Comparison of ENCODE assay signal across 8 cellular contexts in the genomic region with DNA sequence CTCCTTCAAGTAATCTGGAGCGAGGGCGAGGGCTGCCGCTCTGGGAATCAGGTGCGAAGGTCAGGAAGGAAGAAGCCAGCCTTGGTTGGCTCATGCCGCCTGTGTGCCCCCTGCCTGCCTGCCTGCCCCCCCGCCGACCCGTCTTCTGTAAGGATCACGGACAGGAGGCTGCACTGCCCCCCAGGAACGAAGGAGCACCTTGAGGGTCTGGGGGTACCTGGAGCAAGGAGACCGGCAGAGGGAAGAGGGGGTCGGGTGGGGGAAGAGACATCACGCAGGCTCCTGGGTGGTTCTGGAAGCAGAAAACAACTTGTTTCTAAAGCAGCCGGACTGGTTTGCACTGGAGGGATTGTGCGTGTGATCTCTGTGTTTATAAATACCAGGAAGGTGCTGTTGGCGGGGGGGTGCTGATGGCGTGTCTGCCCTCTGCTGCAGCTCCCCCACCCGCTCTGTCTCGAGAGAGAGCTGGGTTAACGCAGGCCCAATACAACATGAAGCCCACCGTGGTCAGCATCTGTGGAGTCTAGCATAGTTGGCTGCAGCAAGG. TPM values are rescaled to one million over a fixed set of nuclear protein-coding genes. Genes with fewer than 3 reads are reported as not detected.
DNase-seq lines count a peak whose midpoint lies in the region; ATAC-seq, FAIRE-seq and TF ChIP-seq lines count a peak whose summit lies in the region.

No MANE protein-coding gene starts in this region.

- H3K27me3 ChIP-seq in H1 (replicated peaks in 1 of 4; ENCODE audit: control insufficient read depth in 3 of 4, extremely low read depth in 1 of 4, insufficient read depth in 3 of 4, low read length in 3 of 4): peaks cover 13 to 41% (median 33%) of the 10 kb centered on the region in 4 experiments
- no peaks in the 10 kb centered on the region for H3K27me3 ChIP-seq in muscle layer of colon (ENCODE audit: control insufficient read depth in 1 of 2, insufficient read depth in 2 of 2, low read length in 2 of 2)

- no peak for TF ChIP-seq RAD21 in H1 (IDR thresholded peaks at IDR 0.05 in 1 of 2, conservative IDR thresholded peaks at IDR 0.05 in 1 of 2; ENCODE audit: low read depth in 2 of 2, low read length in 2 of 2)

- ATAC-seq in esophagus mucosa (no peak), HG02759 (IDR thresholded peaks at IDR 0.05; ENCODE audit: unreplicated experiment) (no peak)

- CTCF ChIA-PET in H1 (lab: Charles Lee; ENCODE audit: partially characterized antibody): interaction anchor here (0.9 kb wide), 1 partner anchor 239 kb away, joined by 3 read pairs; no protein-coding TSS in a partner anchor

- H3K23ac ChIP-seq in H1 (ENCODE audit: insufficient read length): no peak overlapping the region

- no peak overlapping the region for H4K5ac ChIP-seq in H1 (ENCODE audit: insufficient read length, low read depth, low read length)

- no peak overlapping the region for H2BK15ac ChIP-seq in H1 (ENCODE audit: low read length)

- no peak overlapping the region for H2BK12ac ChIP-seq in H1 (ENCODE audit: low read depth, low read length)

- 42% methylated on average over 10 of the region's 21 CpGs; no CpG with 5 or more reads in 1 of the 2 experiments for WGBS in H1 (ENCODE audit: extremely low coverage in 1 of 2, insufficient coverage in 1 of 2, insufficient read length in 1 of 2, insufficient replicate concordance in 2 of 2, low coverage in 1 of 2, low lambda C conversion rate in 2 of 2, missing lambda C conversion rate in 1 of 2), 2 experiments

- no peak overlapping the region for H2BK5ac ChIP-seq in H1 (ENCODE audit: low read depth, low read length)

- no peak overlapping the region; the same call in 1 of the 2 replicates for H4K8ac ChIP-seq in H1 (ENCODE audit: extremely low read depth, insufficient read depth, low read length)

- no peaks in the 10 kb centered on the region for H3K79me2 ChIP-seq in H1 (ENCODE audit: control insufficient read depth in 1 of 2, insufficient read depth in 2 of 2, low read length in 2 of 2)

- no peak overlapping the region for H2AK5ac ChIP-seq in H1 (ENCODE audit: low read depth, low read length)

- no peak overlapping the region for H2BK120ac ChIP-seq in H1 (replicated peaks; ENCODE audit: low read depth, low read length)

- TF ChIP-seq EP300 in H1 (IDR thresholded peaks at IDR 0.05; ENCODE audit: borderline replicate concordance in 1 of 2, low read depth in 2 of 2, low read length in 2 of 2): no peak

- no peak overlapping the region for H3K56ac ChIP-seq in H1 (replicated peaks; ENCODE audit: insufficient read length, low read depth, low read length)

- no peak for FAIRE-seq in H1 (lab: Jason Lieb, UNC)

- H2BK20ac ChIP-seq in H1 (ENCODE audit: low read length): no peak overlapping the region

- DNase-seq in COR-L47 (lab: John Stamatoyannopoulos, UW) (peak; percentile 25), NCI-H345 (lab: John Stamatoyannopoulos, UW) (peak; percentile 18), H1 (ENCODE audit: low read depth in 1 of 2, low spot score in 2 of 2) (no peak), KG1 (lab: John Stamatoyannopoulos, UW) (no peak), NCI-H1105 treated with DMSO at 0.1 percent for 48 hours (lab: John Stamatoyannopoulos, UW) (no peak)

- H3K23me2 ChIP-seq in H1 (ENCODE audit: low read depth, low read length): peaks cover 26% of the 10 kb centered on the region

- peaks cover 4 to 14% (median 8%) of the 10 kb centered on the region in 4 experiments for H3K4me1 ChIP-seq in H1 (replicated peaks in 1 of 4; ENCODE audit: control insufficient read depth in 3 of 4, insufficient read depth in 4 of 4, low read length in 3 of 4)
- H3K4me1 ChIP-seq in muscle layer of colon (ENCODE audit: insufficient read depth, low read length): peaks cover 29% of the 10 kb centered on the region

- H3K27ac ChIP-seq in H1 (ENCODE audit: low read depth, low read length) (no peak overlapping the region), muscle layer of colon (ENCODE audit: low read depth, low read length) (peak overlapping the region; percentile 99)

- peak overlapping the region; percentile 72 to 81 for H3K4me2 ChIP-seq in H1 (ENCODE audit: insufficient read depth in 1 of 2, low read depth in 2 of 2, low read length in 2 of 2)

- no peak overlapping the region for H2AFZ ChIP-seq in H1 (ENCODE audit: low read length)

- H3K9ac ChIP-seq in H1 (replicated peaks in 1 of 4; ENCODE audit: extremely low read depth in 1 of 4, low read depth in 3 of 4, low read length in 3 of 4): no peak overlapping the region
- peak overlapping the region; percentile 89 for H3K9ac ChIP-seq in muscle layer of colon (ENCODE audit: low read length)

- H3K4me3 ChIP-seq in H1 (ENCODE audit: extremely low read depth in 1 of 4, insufficient read depth in 2 of 4, low read depth in 3 of 4, low read length in 4 of 4) (peak overlapping the region; percentile 1 to 94 (median 31); a peak in 5 of 8 replicates), muscle layer of colon (ENCODE audit: low read depth in 1 of 2, low read length in 2 of 2) (peak overlapping the region; percentile 89 to 96)

- H3K36me3 ChIP-seq in H1 (ENCODE audit: control insufficient read depth in 2 of 4, insufficient read depth in 4 of 4, low read length in 3 of 4) (no peaks in the 10 kb centered on the region), muscle layer of colon (ENCODE audit: insufficient read depth, low read length) (no peaks in the 10 kb centered on the region)

- no peak overlapping the region for H3K14ac ChIP-seq in H1 (ENCODE audit: insufficient read length)

- H3K18ac ChIP-seq in H1 (ENCODE audit: extremely low read depth, low read length): no peak overlapping the region

- POLR2A ChIA-PET in H1 (lab: Charles Lee; ENCODE audit: partially characterized antibody): no interaction called here

- no peak for TF ChIP-seq POLR2A in H1 (IDR thresholded peaks at IDR 0.05; ENCODE audit: control extremely low read depth in 1 of 2, low read depth in 2 of 2, low read length in 2 of 2)

- no peaks in the 10 kb centered on the region; the same call in 1 of the 2 replicates for H3K79me1 ChIP-seq in H1 (ENCODE audit: low read depth, low read length)

- H4K20me1 ChIP-seq in H1 (replicated peaks in 1 of 2; ENCODE audit: control insufficient read depth in 1 of 2, insufficient read depth in 2 of 2, low read length in 2 of 2): peaks cover 2 to 8% of the 10 kb centered on the region in 2 experiments

- TF ChIP-seq CTCF in H1 (IDR thresholded peaks at IDR 0.05; ENCODE audit: control extremely low read depth in 1 of 3, insufficient read depth in 1 of 3, low read depth in 1 of 3, low read length in 3 of 3): no peak

- H4K91ac ChIP-seq in H1 (replicated peaks; ENCODE audit: insufficient read length, low read length): no peak overlapping the region

- no peaks in the 10 kb centered on the region for H3K9me3 ChIP-seq in H1 (ENCODE audit: insufficient read depth in 2 of 2, low read depth in 1 of 2, low read length in 1 of 2)
- no peaks in the 10 kb centered on the region for H3K9me3 ChIP-seq in muscle layer of colon (ENCODE audit: low read length)

- H3K4ac ChIP-seq in H1 (replicated peaks; ENCODE audit: insufficient read length, low read depth, low read length): no peak overlapping the region

TF ChIP-seq in H1, 55 proteins besides CTCF, POLR2A, EP300 and RAD21 (continues in another document):
- TF ChIP-seq SRF (IDR thresholded peaks at IDR 0.05; ENCODE audit: low read depth, low read length) (no peak), NRF1 (IDR thresholded peaks at IDR 0.05; ENCODE audit: low read depth, low read length) (no peak), CBX8 (IDR thresholded peaks at IDR 0.05; ENCODE audit: borderline replicate concordance, low read depth, low read length) (no peak), POU5F1 (IDR thresholded peaks at IDR 0.05; ENCODE audit: low read depth, low read length) (no peak), SP2 (IDR thresholded peaks at IDR 0.05; ENCODE audit: low read length) (no peak), CTBP2 (IDR thresholded peaks at IDR 0.05; ENCODE audit: borderline replicate concordance, insufficient read depth, insufficient read length, low read length) (no peak), TBP (IDR thresholded peaks at IDR 0.05; ENCODE audit: low read depth, low read length) (no peak), GABPA (IDR thresholded peaks at IDR 0.05; ENCODE audit: borderline replicate concordance, insufficient read depth, low read length) (no peak), JUND (IDR thresholded peaks at IDR 0.05; ENCODE audit: low read length) (no peak), RBBP5 (IDR thresholded peaks at IDR 0.05; ENCODE audit: borderline replicate concordance, low read depth, low read length) (no peak), TAF1 (IDR thresholded peaks at IDR 0.05; ENCODE audit: low read depth, low read length) (no peak), TAF7 (optimal IDR thresholded peaks at IDR 0.05; ENCODE audit: borderline replicate concordance, low read depth, low read length) (no peak), MAFK (IDR thresholded peaks at IDR 0.05; ENCODE audit: low read depth, low read length) (no peak)
- TF ChIP-seq, protein P1, sequence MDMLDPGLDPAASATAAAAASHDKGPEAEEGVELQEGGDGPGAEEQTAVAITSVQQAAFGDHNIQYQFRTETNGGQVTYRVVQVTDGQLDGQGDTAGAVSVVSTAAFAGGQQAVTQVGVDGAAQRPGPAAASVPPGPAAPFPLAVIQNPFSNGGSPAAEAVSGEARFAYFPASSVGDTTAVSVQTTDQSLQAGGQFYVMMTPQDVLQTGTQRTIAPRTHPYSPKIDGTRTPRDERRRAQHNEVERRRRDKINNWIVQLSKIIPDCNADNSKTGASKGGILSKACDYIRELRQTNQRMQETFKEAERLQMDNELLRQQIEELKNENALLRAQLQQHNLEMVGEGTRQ (IDR thresholded peaks at IDR 0.05; ENCODE audit: low read length): no peak

RNA-seq across cellular contexts. Expression of a gene that starts 1.7 kb away (rescaled TPM):
- total RNA-seq in H1 (2021; fragmentation: NEBNext Ultra II Directional; extraction: Animal tissue kit (Norgen Biotek cat#: 25700)): 4.5 and 5.5 TPM in 2 replicates
- polyA plus RNA-seq in H1 (2011; rRNA removed): 1.5 TPM in 2 replicates
- polyA plus RNA-seq in H1 (2011; cell fraction: cytosol; rRNA removed): 1.5 TPM
- 2.2 TPM for polyA plus RNA-seq in H1 (2011; cell fraction: nucleus; rRNA removed)
- 2.6 to 2.8 TPM (median 2.6 TPM) in 4 replicates for polyA plus RNA-seq in H1 (2012, experiment 1 of 2)
- polyA plus RNA-seq in H1 (2012, experiment 2 of 2): 1.9 TPM
- polyA plus RNA-seq in H1 (2013, experiment 1 of 2): 0.89 TPM
- polyA plus RNA-seq in H1 (2013, experiment 2 of 2): 0.90 TPM
- polyA minus RNA-seq in H1 (2011; rRNA and poly(A)+ RNA removed): 2.7 and 3.0 TPM in 2 replicates
- polyA minus RNA-seq in H1 (2011; cell fraction: cytosol; rRNA and poly(A)+ RNA removed): 2.6 TPM
- 4.0 TPM for polyA minus RNA-seq in H1 (2011; cell fraction: nucleus; rRNA and poly(A)+ RNA removed)
- 166 TPM for total RNA-seq in esophagus mucosa

Comparison
In these comparisons a context has a peak if more than half of its experiments do, and no peak if none do; other contexts are left out.
1. DNase-seq: peak in COR-L47 (single experiment) and NCI-H345 (single experiment); none in H1 (0 of 2), KG1 (single experiment) and NCI-H1105 treated with DMSO at 0.1 percent for 48 hours (single experiment).
2. RNA of a gene that starts 1.7 kb away (total RNA-seq): 166 TPM in esophagus mucosa (single experiment); 4.5 to 5.5 TPM in H1; every median in the first group is over 10 times any median in the second.